Comparison of ENCODE assay signal across 8 cellular contexts in the genomic region with DNA sequence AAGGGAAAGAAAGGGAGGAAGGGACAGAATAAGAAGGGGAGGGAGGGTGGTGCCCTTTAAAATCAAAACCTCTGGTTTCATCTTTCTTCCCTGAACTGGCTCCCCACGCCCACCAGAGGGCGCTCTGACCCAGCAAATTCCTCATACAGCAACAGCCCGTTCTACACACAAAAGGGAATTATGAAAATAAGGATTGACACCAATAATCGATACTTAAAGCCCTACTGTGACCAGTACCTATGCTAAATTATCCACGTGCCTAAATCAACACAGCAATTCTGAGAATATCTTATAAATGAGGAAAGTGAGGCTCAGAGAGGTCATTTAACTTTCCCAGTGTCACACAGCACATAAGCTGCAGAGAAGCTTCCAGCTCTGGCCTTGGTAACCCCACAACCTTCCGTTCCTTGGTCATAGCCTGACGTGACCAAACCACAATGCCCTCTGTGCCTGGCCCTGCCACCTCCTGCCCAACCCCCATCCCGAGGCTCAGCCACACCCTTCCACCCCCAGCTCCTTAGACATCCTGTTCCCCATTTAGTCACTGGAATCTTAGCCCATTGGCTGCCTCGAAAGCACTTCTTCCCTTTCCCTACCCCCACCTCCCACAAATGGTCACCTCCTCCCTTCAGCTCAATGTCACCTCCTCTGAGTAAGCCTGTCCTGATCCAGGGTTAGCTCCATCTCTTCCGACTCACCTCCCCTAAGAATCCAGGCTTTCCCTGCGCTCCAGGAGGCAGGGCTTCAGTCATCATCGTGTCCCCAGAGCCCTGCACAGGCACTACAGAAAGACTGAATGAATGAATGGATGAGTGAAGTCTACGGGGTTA. TPM values are rescaled to one million over a fixed set of nuclear protein-coding genes. Genes with fewer than 3 reads are reported as not detected.
A peak's percentile ranks its signal among the peaks of the same experiment; 100 is the strongest.
DNase-seq lines count a peak whose midpoint lies in the region; ATAC-seq and TF ChIP-seq lines count a peak whose summit lies in the region.

No MANE protein-coding gene starts in this region.

- H3K4me3 Mint-ChIP-seq in activated T-helper 1 cell treated with anti-CD3 and anti-CD28 coated beads, Interleukin-12 subunit alpha, Interleukin-12 subunit beta, Interleukin-2, Interleukin-4 antibody, amounts not matched to agents 30 ng/mL and 10 ng/mL and 1 ng/mL, durations not matched to agents 14 hours and 24 hours and 36 hours: no peak overlapping the region
- H3K4me3 Mint-ChIP-seq in osteocyte (ENCODE audit: unreplicated experiment): no peak overlapping the region
- no peak overlapping the region for H3K4me3 Mint-ChIP-seq in type B pancreatic cell

- peak overlapping the region; percentile 30 for H3K4me3 ChIP-seq in HUES6 (ENCODE audit: low read depth, low read length)
- no peak overlapping the region for H3K4me3 ChIP-seq in fibroblast of pulmonary artery (replicated peaks; ENCODE audit: low read depth, low read length)

- intact Hi-C loops in activated T-helper 1 cell treated with anti-CD3 and anti-CD28 coated beads, Interleukin-12 subunit alpha, Interleukin-12 subunit beta, Interleukin-2, Interleukin-4 antibody, amounts not matched to agents 30 ng/mL and 10 ng/mL and 1 ng/mL, durations not matched to agents 14 hours and 24 hours and 36 hours (cut with micrococcal nuclease): loop anchor here (1.0 kb wide), 6 partner anchors 12 to 224 kb away; no protein-coding TSS in a partner anchor

- no peaks in the 10 kb centered on the region for H3K27me3 ChIP-seq in HUES6 (ENCODE audit: control insufficient read depth, insufficient read depth, low read length)

- TF ChIP-seq CTCF in fibroblast of pulmonary artery (IDR thresholded peaks at IDR 0.05; ENCODE audit: low read length, missing control alignments) (peak; percentile 92), osteocyte (IDR thresholded peaks at IDR 0.05) (peak; percentile 95), type B pancreatic cell (conservative IDR thresholded peaks at IDR 0.05) (peak; percentile 99)

- no peak overlapping the region for H3K27ac Mint-ChIP-seq in activated T-helper 1 cell treated with anti-CD3 and anti-CD28 coated beads, Interleukin-12 subunit alpha, Interleukin-12 subunit beta, Interleukin-2, Interleukin-4 antibody, amounts not matched to agents 30 ng/mL and 10 ng/mL and 1 ng/mL, durations not matched to agents 14 hours and 24 hours and 36 hours
- H3K27ac Mint-ChIP-seq in osteocyte (ENCODE audit: unreplicated experiment) (no peak overlapping the region), type B pancreatic cell (peak overlapping the region; percentile 12)

- H3K27me3 Mint-ChIP-seq in activated T-helper 1 cell treated with anti-CD3 and anti-CD28 coated beads, Interleukin-12 subunit alpha, Interleukin-12 subunit beta, Interleukin-2, Interleukin-4 antibody, amounts not matched to agents 30 ng/mL and 10 ng/mL and 1 ng/mL, durations not matched to agents 14 hours and 24 hours and 36 hours (ENCODE audit: insufficient read depth): peaks cover 2% of the 10 kb centered on the region
- peaks cover 3% of the 10 kb centered on the region for H3K27me3 Mint-ChIP-seq in osteocyte (ENCODE audit: unreplicated experiment)
- peaks cover 4% of the 10 kb centered on the region for H3K27me3 Mint-ChIP-seq in type B pancreatic cell

- no peaks in the 10 kb centered on the region for H3K9me3 ChIP-seq in HUES6 (ENCODE audit: control insufficient read depth, insufficient read depth, low read depth, low read length)

- in situ Hi-C loops in Caki2 (cut with HindIII; ENCODE audit: low pct_unique_long_range_greater_than_20kb, low sequenced_read_pairs): no loop called here

- no peak overlapping the region for H3K9ac ChIP-seq in HUES6 (ENCODE audit: low read length)

- H3K36me3 ChIP-seq in HUES6 (ENCODE audit: control insufficient read depth, insufficient read depth, low read length): no peaks in the 10 kb centered on the region

- DNase-seq in Caki2 (ENCODE audit: low read depth): peak; percentile 74
- DNase-seq in RPMI7951 (ENCODE audit: low read depth): peak; percentile 51
- peak; percentile 60 for DNase-seq in activated T-helper 1 cell treated with anti-CD3 and anti-CD28 coated beads, Interleukin-12 subunit alpha, Interleukin-12 subunit beta, Interleukin-2, Interleukin-4 antibody, amounts not matched to agents 30 ng/mL and 10 ng/mL and 1 ng/mL, durations not matched to agents 14 hours and 24 hours and 36 hours (ENCODE audit: low spot score)
- DNase-seq in fibroblast of pulmonary artery (ENCODE audit: low read depth): peak; percentile 73
- no peak for DNase-seq in osteocyte (ENCODE audit: extremely low spot score, unreplicated experiment)
- no peak for DNase-seq in type B pancreatic cell (ENCODE audit: extremely low spot score, unreplicated experiment)

- H3K27ac ChIP-seq in HUES6 (ENCODE audit: low read depth, low read length): no peak overlapping the region

- peaks cover 15% of the 10 kb centered on the region for H3K4me1 Mint-ChIP-seq in activated T-helper 1 cell treated with anti-CD3 and anti-CD28 coated beads, Interleukin-12 subunit alpha, Interleukin-12 subunit beta, Interleukin-2, Interleukin-4 antibody, amounts not matched to agents 30 ng/mL and 10 ng/mL and 1 ng/mL, durations not matched to agents 14 hours and 24 hours and 36 hours (ENCODE audit: low read depth)
- peaks cover 9% of the 10 kb centered on the region for H3K4me1 Mint-ChIP-seq in osteocyte (ENCODE audit: unreplicated experiment)
- H3K4me1 Mint-ChIP-seq in type B pancreatic cell (ENCODE audit: unreplicated experiment): peaks cover 8% of the 10 kb centered on the region

- peaks cover 8% of the 10 kb centered on the region for H3K9me3 Mint-ChIP-seq in activated T-helper 1 cell treated with anti-CD3 and anti-CD28 coated beads, Interleukin-12 subunit alpha, Interleukin-12 subunit beta, Interleukin-2, Interleukin-4 antibody, amounts not matched to agents 30 ng/mL and 10 ng/mL and 1 ng/mL, durations not matched to agents 14 hours and 24 hours and 36 hours
- H3K9me3 Mint-ChIP-seq in osteocyte (ENCODE audit: unreplicated experiment) (no peaks in the 10 kb centered on the region), type B pancreatic cell (no peaks in the 10 kb centered on the region)

- peaks cover 20% of the 10 kb centered on the region for H3K4me1 ChIP-seq in HUES6 (ENCODE audit: control insufficient read depth, insufficient read depth, low read length)

- ATAC-seq in HG03097 (IDR thresholded peaks at IDR 0.05; ENCODE audit: low FRiP score, unreplicated experiment): no peak

- H3K36me3 Mint-ChIP-seq in activated T-helper 1 cell treated with anti-CD3 and anti-CD28 coated beads, Interleukin-12 subunit alpha, Interleukin-12 subunit beta, Interleukin-2, Interleukin-4 antibody, amounts not matched to agents 30 ng/mL and 10 ng/mL and 1 ng/mL, durations not matched to agents 14 hours and 24 hours and 36 hours (ENCODE audit: low read depth): peaks cover 8% of the 10 kb centered on the region
- H3K36me3 Mint-ChIP-seq in osteocyte (ENCODE audit: unreplicated experiment) (no peaks in the 10 kb centered on the region), type B pancreatic cell (no peaks in the 10 kb centered on the region)

RNA-seq across cellular contexts. Expression of a gene that starts 34.2 kb away (rescaled TPM):
- total RNA-seq in Caki2 (2014; rRNA removed; shearing (Covaris generic); ENCODE audit: low replicate concordance): not detected in 2 replicates
- total RNA-seq in RPMI7951 (2014; rRNA removed; shearing (Covaris generic)): not detected in 2 replicates
- not detected in 2 replicates for total RNA-seq in activated T-helper 1 cell treated with anti-CD3 and anti-CD28 coated beads, Interleukin-12 subunit alpha, Interleukin-12 subunit beta, Interleukin-2, Interleukin-4 antibody, amounts not matched to agents 30 ng/mL and 10 ng/mL and 1 ng/mL, durations not matched to agents 14 hours and 24 hours and 36 hours
- total RNA-seq in osteocyte (2.5 TPM in 2 replicates), type B pancreatic cell (ENCODE audit: low replicate concordance) (0.17 and 2.4 TPM in 2 replicates)

RNA-seq across cellular contexts. Expression of a gene that starts 58.5 kb away (rescaled TPM):
- 14.0 and 16.4 TPM in 2 replicates for total RNA-seq in Caki2 (2014; rRNA removed; shearing (Covaris generic); ENCODE audit: low replicate concordance)
- 0.20 TPM in 1 of 2 replicates, not detected in the other for total RNA-seq in RPMI7951 (2014; rRNA removed; shearing (Covaris generic))
- not detected in 2 replicates for total RNA-seq in activated T-helper 1 cell treated with anti-CD3 and anti-CD28 coated beads, Interleukin-12 subunit alpha, Interleukin-12 subunit beta, Interleukin-2, Interleukin-4 antibody, amounts not matched to agents 30 ng/mL and 10 ng/mL and 1 ng/mL, durations not matched to agents 14 hours and 24 hours and 36 hours
- 10.3 and 10.8 TPM in 2 replicates for total RNA-seq in osteocyte
- total RNA-seq in type B pancreatic cell (ENCODE audit: low replicate concordance): 6.7 and 21.9 TPM in 2 replicates

Comparison
In these comparisons a context has a peak if more than half of its experiments do, and no peak if none do; other contexts are left out.
1. DNase-seq: peak in Caki2 (single experiment), RPMI7951 (single experiment), activated T-helper 1 cell treated with anti-CD3 and anti-CD28 coated beads, Interleukin-12 subunit alpha, Interleukin-12 subunit beta, Interleukin-2, Interleukin-4 antibody, amounts not matched to agents 30 ng/mL and 10 ng/mL and 1 ng/mL, durations not matched to agents 14 hours and 24 hours and 36 hours (single experiment) and fibroblast of pulmonary artery (single experiment); none in osteocyte (single experiment) and type B pancreatic cell (single experiment).
2. Peak in every context shown above with its lines, with median percentiles within 50 percentile points of each other: CTCF ChIP-seq.